ENCODE assay signal across 28 cellular contexts in genomic region chrX:94454606-94455005, GRCh38.
"Had no signal": no experiment of that assay in that cellular context is flagged by ENCODE, and none has a peak within 500 bp of the region (broad histone marks: within the 10 kb centered on the region; RNA-seq: fewer than 3 reads in every experiment).

No MANE protein-coding gene starts in this region.

- H3K4me1 Mint-ChIP-seq: activated CD4-positive, alpha-beta T cell treated with anti-CD3 and anti-CD28 coated beads for 36 hours; activated CD8-positive, alpha-beta memory T cell treated with anti-CD3 and anti-CD28 coated beads, Interleukin-2, amount 10 ng/mL, durations not matched to agents 7 days and 5 days; central memory CD8-positive, alpha-beta T cell; nephron; stimulated activated memory B cell treated with anti-CD40 and anti-IgM and Interleukin-4, amounts not matched to agents 10 μg/mL and 1 μg/mL and 100 μg/mL, for 72 hours; stimulated activated naive CD8-positive, alpha-beta T cell treated with anti-CD3 and anti-CD28 coated beads, Interleukin-15, amount 100 ng/mL, for 72 hours had no signal

- H3K9me3 ChIP-seq: gastroesophageal sphincter, left ventricle myocardium inferior, ovary, sigmoid colon had no signal

- H3K27ac Mint-ChIP-seq: activated CD4-positive, alpha-beta T cell treated with anti-CD3 and anti-CD28 coated beads for 36 hours; activated CD8-positive, alpha-beta memory T cell treated with anti-CD3 and anti-CD28 coated beads, Interleukin-2, amount 10 ng/mL, durations not matched to agents 7 days and 5 days; activated CD8-positive, alpha-beta T cell treated with anti-CD3 and anti-CD28 coated beads, Interleukin-2, amount 10 ng/mL, durations not matched to agents 7 days and 5 days; activated naive CD8-positive, alpha-beta T cell; activated T-cell treated with anti-CD3 and anti-CD28 coated beads, Interleukin-2, amount 50 U/mL, for 72 hours; nephron; progenitor cell of endocrine pancreas; stimulated activated memory B cell treated with anti-CD40 and anti-IgM and Interleukin-4, amounts not matched to agents 10 μg/mL and 1 μg/mL and 100 μg/mL, for 72 hours; stimulated activated naive CD8-positive, alpha-beta T cell treated with anti-CD3 and anti-CD28 coated beads, Interleukin-15, amount 100 ng/mL, for 72 hours; T-helper 2 cell treated with Interferon-gamma antibody and Interleukin-4, amounts not matched to agents 5 μg/mL and 100 μg/mL, for 36 hours had no signal

- H3K36me3 Mint-ChIP-seq: activated CD8-positive, alpha-beta memory T cell treated with anti-CD3 and anti-CD28 coated beads, Interleukin-2, amount 10 ng/mL, durations not matched to agents 7 days and 5 days; activated naive CD8-positive, alpha-beta T cell; stimulated activated memory B cell treated with anti-CD40 and anti-IgM and Interleukin-4, amounts not matched to agents 10 μg/mL and 1 μg/mL and 100 μg/mL, for 72 hours had no signal

- H3K27me3 Mint-ChIP-seq: activated CD4-positive, alpha-beta T cell treated with anti-CD3 and anti-CD28 coated beads for 36 hours; activated CD8-positive, alpha-beta memory T cell treated with anti-CD3 and anti-CD28 coated beads, Interleukin-2, amount 10 ng/mL, durations not matched to agents 7 days and 5 days; activated naive CD8-positive, alpha-beta T cell; central memory CD8-positive, alpha-beta T cell; progenitor cell of endocrine pancreas; stimulated activated memory B cell treated with anti-CD40 and anti-IgM and Interleukin-4, amounts not matched to agents 10 μg/mL and 1 μg/mL and 100 μg/mL, for 72 hours; stimulated activated naive CD8-positive, alpha-beta T cell treated with anti-CD3 and anti-CD28 coated beads, Interleukin-15, amount 100 ng/mL, for 72 hours had no signal

- H3K4me3 Mint-ChIP-seq: activated CD4-positive, alpha-beta T cell treated with anti-CD3 and anti-CD28 coated beads for 36 hours; activated CD8-positive, alpha-beta memory T cell treated with anti-CD3 and anti-CD28 coated beads, Interleukin-2, amount 10 ng/mL, durations not matched to agents 7 days and 5 days; activated CD8-positive, alpha-beta T cell treated with anti-CD3 and anti-CD28 coated beads, Interleukin-2, amount 10 ng/mL, durations not matched to agents 7 days and 5 days; activated naive CD8-positive, alpha-beta T cell; activated T-cell treated with anti-CD3 and anti-CD28 coated beads, Interleukin-2, amount 50 U/mL, for 72 hours; central memory CD8-positive, alpha-beta T cell; nephron; stimulated activated memory B cell treated with anti-CD40 and anti-IgM and Interleukin-4, amounts not matched to agents 10 μg/mL and 1 μg/mL and 100 μg/mL, for 72 hours; stimulated activated naive CD8-positive, alpha-beta T cell treated with anti-CD3 and anti-CD28 coated beads, Interleukin-15, amount 100 ng/mL, for 72 hours; T-helper 2 cell treated with Interferon-gamma antibody and Interleukin-4, amounts not matched to agents 5 μg/mL and 100 μg/mL, for 36 hours had no signal

- H3K9me3 Mint-ChIP-seq: activated T-cell treated with anti-CD3 and anti-CD28 coated beads, Interleukin-2, amount 50 U/mL, for 72 hours; central memory CD8-positive, alpha-beta T cell; nephron; stimulated activated memory B cell treated with anti-CD40 and anti-IgM and Interleukin-4, amounts not matched to agents 10 μg/mL and 1 μg/mL and 100 μg/mL, for 72 hours; stimulated activated naive CD8-positive, alpha-beta T cell treated with anti-CD3 and anti-CD28 coated beads, Interleukin-15, amount 100 ng/mL, for 72 hours; T-helper 2 cell treated with Interferon-gamma antibody and Interleukin-4, amounts not matched to agents 5 μg/mL and 100 μg/mL, for 36 hours had no signal

- H3K36me3 ChIP-seq: gastroesophageal sphincter, left ventricle myocardium inferior, ovary, sigmoid colon had no signal

- H3K27ac ChIP-seq: gastroesophageal sphincter, left ventricle myocardium inferior, ovary, sigmoid colon had no signal

- H3K27me3 ChIP-seq: gastroesophageal sphincter, ovary, sigmoid colon had no signal

- DNase-seq: activated CD4-positive, alpha-beta T cell treated with anti-CD3 and anti-CD28 coated beads for 36 hours; activated CD4-positive, CD25-positive, alpha-beta regulatory T cell; activated CD8-positive, alpha-beta memory T cell treated with anti-CD3 and anti-CD28 coated beads, Interleukin-2, amount 10 ng/mL, durations not matched to agents 7 days and 5 days; activated CD8-positive, alpha-beta T cell treated with anti-CD3 and anti-CD28 coated beads, Interleukin-2, amount 10 ng/mL, durations not matched to agents 7 days and 5 days; activated naive CD4-positive, alpha-beta T cell treated with Interleukin-2 at 50 U/mL for 16 hours; activated T-cell treated with anti-CD3 and anti-CD28 coated beads, Interleukin-2, amount 50 U/mL, for 72 hours; anterior cingulate cortex; dermis blood vessel endothelial cell; effector CD4-positive, alpha-beta T cell; hippocampal formation; left ventricle myocardium inferior; ovary; sigmoid colon; small intestine; stimulated activated CD4-positive, alpha-beta T cell treated with anti-CD3 and anti-CD28 coated beads, Interleukin-1b, Interleukin-23, amount 100 ng/mL, for 48 hours; stimulated activated CD4-positive, alpha-beta T cell treated with anti-CD3 and anti-CD28 coated beads, Interleukin-4, amount 100 ng/mL, for 4 hours; stimulated activated CD8-positive, alpha-beta memory T cell treated with anti-CD3 and anti-CD28 coated beads, Interleukin-4, amount 100 ng/mL, for 48 hours; stimulated activated naive CD8-positive, alpha-beta T cell treated with anti-CD3 and anti-CD28 coated beads, Interleukin-15, amount 100 ng/mL, for 72 hours; substantia nigra; T-helper 1 cell had no signal

- H3K4me1 ChIP-seq: gastroesophageal sphincter, left ventricle myocardium inferior, sigmoid colon had no signal

- ATAC-seq: activated CD4-positive, alpha-beta T cell treated with anti-CD3 and anti-CD28 coated beads for 36 hours; activated CD8-positive, alpha-beta memory T cell treated with anti-CD3 and anti-CD28 coated beads, Interleukin-2, amount 10 ng/mL, durations not matched to agents 7 days and 5 days; activated CD8-positive, alpha-beta T cell treated with anti-CD3 and anti-CD28 coated beads, Interleukin-2, amount 10 ng/mL, durations not matched to agents 7 days and 5 days; activated T-cell treated with anti-CD3 and anti-CD28 coated beads, Interleukin-2, amount 50 U/mL, for 72 hours; gastroesophageal sphincter; stimulated activated memory B cell treated with anti-CD40 and anti-IgM and Interleukin-4, amounts not matched to agents 10 μg/mL and 1 μg/mL and 100 μg/mL, for 72 hours; stimulated activated naive CD8-positive, alpha-beta T cell treated with anti-CD3 and anti-CD28 coated beads, Interleukin-15, amount 100 ng/mL, for 72 hours had no signal

- H3K4me3 ChIP-seq: gastroesophageal sphincter, left ventricle myocardium inferior, lung, ovary, sigmoid colon had no signal
